In genomic region chr5:142295084-142295758, GRCh38 we compare ENCODE assay signal across 16 cellular contexts. TPM values are rescaled to one million over a fixed set of nuclear protein-coding genes. Genes with fewer than 3 reads are reported as not detected.
DNase-seq lines count a peak whose midpoint lies in the region; FAIRE-seq and TF ChIP-seq lines count a peak whose summit lies in the region.
"Had no signal": no experiment of that assay in that cellular context is flagged by ENCODE, and none has a peak within 500 bp of the region (broad histone marks: within the 10 kb centered on the region; RNA-seq: fewer than 3 reads in every experiment).

No MANE protein-coding gene starts in this region.

- FAIRE-seq in urothelium cell line (lab: Jason Lieb, UNC), result no peak
- FAIRE-seq: bronchial epithelial cell had no signal

- H3K4me2 ChIP-seq in BLaER1 treated with 17β-estradiol and CSF1 and Interleukin-3, amounts not matched to agents 10 nM and 100 nM, result peak overlapping the region; percentile 68 to 91 (median 83)

- intact Hi-C loops in left ventricle myocardium inferior (cut with micrococcal nuclease), result no loop called here

- no peak for TF ChIP-seq CTCF in left ventricle myocardium inferior (IDR thresholded peaks at IDR 0.05; ENCODE audit: borderline replicate concordance)

- H3K9me3 ChIP-seq in BLaER1 treated with 17β-estradiol and CSF1 and Interleukin-3, amounts not matched to agents 10 nM and 100 nM (replicated peaks in 1 of 11), result no peaks in the 10 kb centered on the region
- H3K9me3 ChIP-seq in left ventricle myocardium inferior (replicated peaks) (no peaks in the 10 kb centered on the region), mesodermal cell (ENCODE audit: control insufficient read depth, low read length) (peaks cover 3% of the 10 kb centered on the region)
- H3K9me3 ChIP-seq: uterus had no signal

- H3K36me3 ChIP-seq in BLaER1 treated with 17β-estradiol and CSF1 and Interleukin-3, amounts not matched to agents 10 nM and 100 nM, result no peaks in the 10 kb centered on the region
- H3K36me3 ChIP-seq in left ventricle myocardium inferior (no peaks in the 10 kb centered on the region), mesodermal cell (ENCODE audit: control insufficient read depth, insufficient read depth, low read length) (peaks cover 20% of the 10 kb centered on the region)
- H3K36me3 ChIP-seq: uterus had no signal

- DNase-seq in amniotic epithelial cell (ENCODE audit: low read depth), result peak; percentile 47
- peak; percentile 49 for DNase-seq in left ventricle myocardium inferior
- no peak for DNase-seq in activated T-cell treated with anti-CD3 and anti-CD28 coated beads, Interleukin-2, amount 50 U/mL, for 1 hour
- no peak for DNase-seq in NCI-H1417 treated with DMSO at 0.1 percent for 48 hours (lab: John Stamatoyannopoulos, UW)
- DNase-seq in urothelium cell line (ENCODE audit: low spot score), result no peak
- no peak for DNase-seq in NOMO-1 treated with DMSO at 0.1 percent for 48 hours (lab: John Stamatoyannopoulos, UW; ENCODE audit: unreplicated experiment)
- DNase-seq: activated CD4-positive, alpha-beta T cell treated with anti-CD3 and anti-CD28 coated beads, Interleukin-2, amount 50 U/mL, for 48 hours; activated effector memory CD4-positive, alpha-beta T cell treated with Interleukin-2 at 50 U/mL for 16 hours; NCI-H1417; NCI-H524; stimulated activated CD8-positive, alpha-beta memory T cell treated with anti-CD3 and anti-CD28 coated beads, Interleukin-4, amount 100 ng/mL, for 48 hours; uterus had no signal

- peaks cover 32 to 76% (median 51%) of the 10 kb centered on the region in 10 experiments for H3K4me1 ChIP-seq in BLaER1 treated with 17β-estradiol and CSF1 and Interleukin-3, amounts not matched to agents 10 nM and 100 nM
- peaks cover 50% of the 10 kb centered on the region for H3K4me1 ChIP-seq in left ventricle myocardium inferior
- peaks cover 64% of the 10 kb centered on the region for H3K4me1 ChIP-seq in mesodermal cell (ENCODE audit: control insufficient read depth, insufficient read depth, low read length, poor library complexity, severe bottlenecking)
- H3K4me1 ChIP-seq: uterus had no signal

- H3K4me3 ChIP-seq in BLaER1 treated with 17β-estradiol and CSF1 and Interleukin-3, amounts not matched to agents 10 nM and 100 nM, result peak overlapping the region in 2 of 10 experiments; percentile 5 to 29; a peak in 1 of 20 replicates
- H3K4me3 ChIP-seq in left ventricle myocardium inferior (peak overlapping the region; percentile 17), mesodermal cell (ENCODE audit: extremely low read depth, insufficient read depth, low read length, poor library complexity, severe bottlenecking) (no peak overlapping the region)
- H3K4me3 ChIP-seq: uterus had no signal

- 45 to 53% methylated on average over 16 to 23 of the region's 23 CpGs for WGBS in mesodermal cell (ENCODE audit: insufficient coverage in 2 of 2), 2 experiments

- peak overlapping the region in 8 of 11 experiments; percentile 4 to 47 (median 22); a peak in 10 of 22 replicates for H3K9ac ChIP-seq in BLaER1 treated with 17β-estradiol and CSF1 and Interleukin-3, amounts not matched to agents 10 nM and 100 nM

- peak overlapping the region in 7 of 11 experiments; percentile 10 to 54 (median 35); a peak in 12 of 22 replicates for H3K27ac ChIP-seq in BLaER1 treated with 17β-estradiol and CSF1 and Interleukin-3, amounts not matched to agents 10 nM and 100 nM
- H3K27ac ChIP-seq in left ventricle myocardium inferior (replicated peaks) (peak overlapping the region; percentile 73), mesodermal cell (ENCODE audit: low read depth, low read length, severe bottlenecking) (peak overlapping the region; percentile 86)
- H3K27ac ChIP-seq: uterus had no signal

- H3K27me3 ChIP-seq in BLaER1 treated with 17β-estradiol and CSF1 and Interleukin-3, amounts not matched to agents 10 nM and 100 nM, result no peaks in the 10 kb centered on the region
- no peaks in the 10 kb centered on the region for H3K27me3 ChIP-seq in left ventricle myocardium inferior (ENCODE audit: low read depth)
- H3K27me3 ChIP-seq: uterus had no signal

- 0 out of 22 replicates have a peak, but pooled peaks cover 0 to 7% (median 0%) of the 10 kb centered on the region in 11 experiments for H4K20me1 ChIP-seq in BLaER1 treated with 17β-estradiol and CSF1 and Interleukin-3, amounts not matched to agents 10 nM and 100 nM

RNA-seq across cellular contexts. Expression of gene SPRY4, which starts 29.6 kb away (rescaled TPM):
- 10.2 TPM for total RNA-seq in left ventricle myocardium inferior
- 147 TPM for polyA plus RNA-seq in mesodermal cell (2013, experiment 1 of 2)
- 117 TPM for polyA plus RNA-seq in mesodermal cell (2013, experiment 2 of 2)
- polyA plus RNA-seq: IgD-negative memory B cell had no signal

Comparison
In these comparisons a context has a peak if more than half of its experiments do, and no peak if none do; other contexts are left out.
1. H3K27ac ChIP-seq: peak in every context shown above with its lines; median percentile 86 in mesodermal cell; 73 in left ventricle myocardium inferior; 35 in BLaER1 treated with 17β-estradiol and CSF1 and Interleukin-3, amounts not matched to agents 10 nM and 100 nM.
2. DNase-seq: peak in amniotic epithelial cell (single experiment) and left ventricle myocardium inferior (single experiment); none in activated T-cell treated with anti-CD3 and anti-CD28 coated beads, Interleukin-2, amount 50 U/mL, for 1 hour (single experiment), NCI-H1417 treated with DMSO at 0.1 percent for 48 hours (single experiment), urothelium cell line (single experiment) and NOMO-1 treated with DMSO at 0.1 percent for 48 hours (single experiment).